22 cellular contexts compared by ENCODE assay signal in the genomic region with DNA sequence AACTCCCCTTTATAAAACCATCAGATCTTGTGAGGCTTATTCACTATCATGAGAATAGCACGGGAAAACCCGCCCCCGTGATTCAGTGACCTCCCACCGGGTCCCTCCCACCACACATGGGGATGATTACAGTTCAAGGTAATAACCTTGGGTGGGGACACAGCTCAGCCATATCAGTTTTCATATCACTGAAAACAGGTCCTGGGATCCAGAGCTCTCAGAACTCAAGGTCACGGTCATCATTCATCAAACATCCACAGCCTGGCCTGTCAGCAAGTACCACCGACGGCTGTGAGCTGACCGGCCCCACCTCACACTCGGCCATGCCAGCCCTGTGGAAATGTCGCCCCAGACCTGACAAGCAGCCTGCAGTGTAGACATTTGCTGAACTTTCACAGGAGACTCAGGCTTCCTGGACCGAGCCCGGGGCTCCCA. TPM values are rescaled to one million over a fixed set of nuclear protein-coding genes. Genes with fewer than 3 reads are reported as not detected.
DNase-seq lines count a peak whose midpoint lies in the region; ATAC-seq, FAIRE-seq and TF ChIP-seq lines count a peak whose summit lies in the region.
"Had no signal": no experiment of that assay in that cellular context is flagged by ENCODE, and none has a peak within 500 bp of the region (broad histone marks: within the 10 kb centered on the region; RNA-seq: fewer than 3 reads in every experiment).

No MANE protein-coding gene starts in this region.

- H4K20me1 ChIP-seq in neural progenitor cell (ENCODE audit: low read depth), result no peaks in the 10 kb centered on the region

- no peak for FAIRE-seq in urothelium cell line (lab: Jason Lieb, UNC)
- FAIRE-seq: D721Med, G401.6, GM12891, GM19239 had no signal

- intact Hi-C loops in head of caudate nucleus (cut with DNase I), result no loop called here

- H3K4me1 Mint-ChIP-seq in neural progenitor cell, result peaks cover 40% of the 10 kb centered on the region

- peak; percentile 22 for DNase-seq in stimulated activated CD4-positive, alpha-beta T cell treated with anti-CD3 and anti-CD28 coated beads, Interleukin-2, amount 100 ng/mL, for 4 hours (ENCODE audit: low read depth)
- no peak for DNase-seq in stimulated activated CD4-positive, alpha-beta T cell treated with anti-CD3 and anti-CD28 coated beads, Interleukin-1b, Interleukin-23, amount 100 ng/mL, for 48 hours
- peak; percentile 6 for DNase-seq in fibroblast of mammary gland (ENCODE audit: low read depth)
- DNase-seq in neural progenitor cell (ENCODE audit: low spot score), result no peak
- no peak for DNase-seq in urothelium cell line (ENCODE audit: low spot score)
- DNase-seq in head of caudate nucleus, result no peak
- DNase-seq: ACHN; CD4-positive, alpha-beta T cell; DMS79 treated with DMSO at 0.1 percent for 48 hours; KBM-7; NCI-H1092 treated with DMSO at 0.1 percent for 48 hours; NCI-H1694; NCI-H2107; SHP77 treated with DMSO at 0.1 percent for 48 hours had no signal

- peaks cover 14% of the 10 kb centered on the region for H3K27me3 Mint-ChIP-seq in neural progenitor cell (ENCODE audit: insufficient read depth, low read depth)
- H3K27me3 Mint-ChIP-seq: CD4-positive, alpha-beta T cell had no signal

- no peak overlapping the region for H3K4me3 Mint-ChIP-seq in neural progenitor cell
- H3K4me3 Mint-ChIP-seq: CD4-positive, alpha-beta T cell had no signal

- H3K36me3 ChIP-seq in neural progenitor cell, result no peaks in the 10 kb centered on the region

- H3K27me3 ChIP-seq in neural progenitor cell, result no peaks in the 10 kb centered on the region

- no peaks in the 10 kb centered on the region for H3K36me3 Mint-ChIP-seq in neural progenitor cell

- H3K9me3 Mint-ChIP-seq in neural progenitor cell, result peaks cover 3% of the 10 kb centered on the region
- H3K9me3 Mint-ChIP-seq: CD4-positive, alpha-beta T cell had no signal

- no peaks in the 10 kb centered on the region for H3K9me3 ChIP-seq in neural progenitor cell (ENCODE audit: low read depth)

- H3K4me3 ChIP-seq in fibroblast of mammary gland (ENCODE audit: control insufficient read depth, low read depth, low read length), result no peak overlapping the region
- no peak overlapping the region for H3K4me3 ChIP-seq in neural progenitor cell

- no peak overlapping the region for H2AFZ ChIP-seq in neural progenitor cell (replicated peaks)

- H3K27ac ChIP-seq in neural progenitor cell, result no peak overlapping the region

- no peak overlapping the region for H3K4me2 ChIP-seq in neural progenitor cell

- ATAC-seq in GM21576 (IDR thresholded peaks at IDR 0.05; ENCODE audit: unreplicated experiment), result no peak
- ATAC-seq: Panc1 had no signal

- TF ChIP-seq CTCF in fibroblast of mammary gland (conservative IDR thresholded peaks at IDR 0.05; ENCODE audit: control insufficient read depth, insufficient read depth, low read depth, low read length) (no peak), neural progenitor cell (IDR thresholded peaks at IDR 0.05) (no peak)

- H3K9ac ChIP-seq in neural progenitor cell, result no peak overlapping the region

- no peaks in the 10 kb centered on the region for H3K79me2 ChIP-seq in neural progenitor cell (ENCODE audit: low read depth)

- peaks cover 8% of the 10 kb centered on the region for H3F3A ChIP-seq in neural progenitor cell (ENCODE audit: low read depth)

- H3K4me1 ChIP-seq in neural progenitor cell, result peaks cover 23% of the 10 kb centered on the region

- H3K27ac Mint-ChIP-seq in neural progenitor cell, result peak overlapping the region; percentile 48
- H3K27ac Mint-ChIP-seq: CD4-positive, alpha-beta T cell had no signal

RNA-seq across cellular contexts. Expression of gene FRMD1, which starts 14.1 kb away (rescaled TPM):
- 0.09 TPM in 1 of 2 replicates, not detected in the other for total RNA-seq in neural progenitor cell (ENCODE audit: low replicate concordance)
- total RNA-seq: CD4-positive, alpha-beta T cell; M059J; NCI-H460 had no signal

Comparison
In these comparisons a context has a peak if more than half of its experiments do, and no peak if none do; other contexts are left out.
1. DNase-seq: peak in stimulated activated CD4-positive, alpha-beta T cell treated with anti-CD3 and anti-CD28 coated beads, Interleukin-2, amount 100 ng/mL, for 4 hours (single experiment) and fibroblast of mammary gland (single experiment); none in stimulated activated CD4-positive, alpha-beta T cell treated with anti-CD3 and anti-CD28 coated beads, Interleukin-1b, Interleukin-23, amount 100 ng/mL, for 48 hours (single experiment), neural progenitor cell (single experiment), urothelium cell line (single experiment) and head of caudate nucleus (0 of 42).